In the genomic region with DNA sequence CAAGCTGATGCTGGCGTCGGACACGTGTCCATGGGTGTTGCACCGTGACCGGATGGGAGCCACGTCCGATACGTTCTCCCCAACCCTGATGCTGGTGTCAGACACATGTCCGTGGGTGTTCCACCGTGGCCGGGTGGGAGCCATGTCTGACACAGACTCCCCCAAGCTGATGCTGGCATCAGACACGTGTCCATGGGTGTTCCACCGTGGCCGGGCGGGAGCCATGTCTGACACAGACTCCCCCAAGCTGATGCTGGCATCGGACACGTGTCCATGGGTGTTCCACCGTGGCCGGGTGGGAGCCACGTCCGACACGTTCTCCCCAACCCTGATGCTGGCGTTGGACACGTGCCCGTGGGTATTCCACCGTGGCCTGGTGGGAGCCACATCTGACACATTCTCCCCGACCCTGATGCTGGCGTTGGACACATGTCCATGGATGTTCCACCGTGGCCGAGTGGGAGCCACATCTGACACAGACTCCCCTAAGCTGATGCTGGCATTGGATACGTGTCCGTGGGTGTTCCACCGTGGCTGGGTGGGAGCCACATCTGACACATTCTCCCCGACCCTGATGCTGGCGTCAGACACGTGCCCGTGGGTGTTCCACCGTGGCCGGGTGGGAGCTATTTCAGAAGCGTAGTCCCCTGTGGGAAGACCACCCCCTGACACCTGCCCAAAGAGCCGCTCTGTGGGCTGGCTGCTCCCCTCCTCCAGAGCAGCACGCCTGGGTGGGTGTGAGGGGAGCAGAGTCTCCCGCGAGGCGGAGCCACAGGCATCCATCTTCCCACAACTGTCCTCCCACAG, we compare ENCODE assay signal across 20 cellular contexts. TPM values are rescaled to one million over a fixed set of nuclear protein-coding genes. Genes with fewer than 3 reads are reported as not detected.
DNase-seq lines count a peak whose midpoint lies in the region; ATAC-seq, FAIRE-seq and TF ChIP-seq lines count a peak whose summit lies in the region.
"Had no signal": no experiment of that assay in that cellular context is flagged by ENCODE, and none has a peak within 500 bp of the region (broad histone marks: within the 10 kb centered on the region; RNA-seq: fewer than 3 reads in every experiment).

No MANE protein-coding gene starts in this region.

- ATAC-seq in left ventricle myocardium superior (no peak), heart left ventricle (no peak), GM12878 (no peak), lower lobe of right lung (no peak), HG03378 (IDR thresholded peaks at IDR 0.05; ENCODE audit: unreplicated experiment) (no peak), HG03342 (IDR thresholded peaks at IDR 0.05; ENCODE audit: unreplicated experiment) (no peak)
- ATAC-seq in activated CD4-positive, CD25-positive, alpha-beta regulatory T cell treated with anti-CD3 and anti-CD28 coated beads, Interleukin-2, amount 50 U/mL, for 24 hours, result no peak

- H3K27ac ChIP-seq in heart left ventricle (no peak overlapping the region), GM12878 (ENCODE audit: control insufficient read depth, insufficient read depth) (no peak overlapping the region), lower lobe of right lung (no peak overlapping the region)
- H3K27ac ChIP-seq: HL-60, PC-9 had no signal

- 94 to 96% (median 96%) methylated on average over 36 to 45 of the region's 45 CpGs for WGBS in heart left ventricle, 4 donors
- WGBS in GM12878 (ENCODE audit: insufficient coverage, insufficient replicate concordance, low lambda C conversion rate, missing lambda C conversion rate), result 99% methylated on average over 38 of the region's 45 CpGs

- TF ChIP-seq RAD21 in GM12878 (IDR thresholded peaks at IDR 0.05; ENCODE audit: insufficient read depth, low read depth, low read length), result no peak

- CTCF ChIA-PET in GM12878 (lab: Yijun Ruan, JAX), result no interaction called here

- TF ChIP-seq CTCF in heart left ventricle (IDR thresholded peaks at IDR 0.05) (no peak), GM12878 (IDR thresholded peaks at IDR 0.05 in 2 of 3, conservative IDR thresholded peaks at IDR 0.05 in 1 of 3; ENCODE audit: control insufficient read depth in 2 of 3, extremely low read depth in 1 of 3, insufficient read depth in 1 of 3, low read depth in 3 of 3, low read length in 3 of 3) (no peak), lower lobe of right lung (IDR thresholded peaks at IDR 0.05) (no peak)

- no peak for FAIRE-seq in GM12878 (lab: Jason Lieb, UNC)
- FAIRE-seq: GM19239, H54 had no signal

- H3K9me3 ChIP-seq in heart left ventricle, result no peaks in the 10 kb centered on the region
- H3K9me3 ChIP-seq in GM12878 (replicated peaks; ENCODE audit: control insufficient read depth, insufficient read depth, low read length), result no peaks in the 10 kb centered on the region
- H3K9me3 ChIP-seq in lower lobe of right lung, result no peaks in the 10 kb centered on the region

- SMC1A ChIA-PET in GM12878 (lab: Charles Lee; ENCODE audit: uncharacterized antibody, unreplicated experiment), result no interaction called here

- RAD21 ChIA-PET in GM12878 (lab: Charles Lee; ENCODE audit: unreplicated experiment), result interaction anchor here (0.6 to 0.8 kb wide), 2 partner anchors 12 to 120 kb away, joined by 3 read pairs; no protein-coding TSS in a partner anchor

- intact Hi-C loops in left ventricle myocardium superior (cut with micrococcal nuclease), result no loop called here
- intact Hi-C loops in heart left ventricle (cut with DNase I), result loop anchor here in 1 of 10 donors (10.0 kb wide), 1 partner anchor 244 kb away; no protein-coding TSS in a partner anchor
- intact Hi-C loops in GM12878 (cut with micrococcal nuclease; ENCODE audit: unreplicated experiment), result no loop called here
- intact Hi-C loops in lower lobe of right lung (cut with DNase I), result no loop called here

- no peak overlapping the region for H3K4me2 ChIP-seq in GM12878 (ENCODE audit: control insufficient read depth, insufficient read depth)
- H3K4me2 ChIP-seq: PC-9 had no signal

- no peaks in the 10 kb centered on the region for H3K79me2 ChIP-seq in GM12878 (ENCODE audit: control insufficient read depth, insufficient read depth, low read length)

- TF ChIP-seq EP300 in GM12878 (IDR thresholded peaks at IDR 0.05; ENCODE audit: borderline replicate concordance in 1 of 2, control insufficient read depth in 1 of 2, low read depth in 2 of 2, low read length in 2 of 2), result no peak

- peaks cover 0 to 10% (median 4%) of the 10 kb centered on the region in 12 donors for H3K4me1 ChIP-seq in heart left ventricle
- H3K4me1 ChIP-seq in GM12878 (ENCODE audit: control insufficient read depth, insufficient read depth, low read length), result no peaks in the 10 kb centered on the region
- H3K4me1 ChIP-seq in lower lobe of right lung, result peaks cover 6% of the 10 kb centered on the region

- DNase-seq in left ventricle myocardium superior (peak; percentile 30), heart left ventricle (no peak), GM12878 (ENCODE audit: low read depth, low spot score) (no peak), lower lobe of right lung (peak; percentile 39), NCI-H2029 treated with DMSO at 0.1 percent for 48 hours (lab: John Stamatoyannopoulos, UW) (no peak)
- DNase-seq: C1 segment of cervical spinal cord, GF-D8, MV-4-11, NCI-H1417, NCI-H2029, NCI-H2171 treated with DMSO at 0.1 percent for 48 hours, NCI-H510A, NCI-H774, PC-9 had no signal

- TF ChIP-seq POLR2A in heart left ventricle (IDR thresholded peaks at IDR 0.05) (no peak), GM12878 (IDR thresholded peaks at IDR 0.05; ENCODE audit: low read depth, low read length) (no peak; the same call in 1 of the 2 replicates)

- no peak overlapping the region for H2AFZ ChIP-seq in GM12878 (ENCODE audit: control insufficient read depth, low read depth, low read length)
- H2AFZ ChIP-seq: PC-9 had no signal

- in situ Hi-C loops in GM12878 (cut with MboI), result no loop called here

- H3K27me3 ChIP-seq in heart left ventricle, result no peaks in the 10 kb centered on the region
- H3K27me3 ChIP-seq in GM12878 (replicated peaks in 1 of 2; ENCODE audit: control insufficient read depth in 2 of 2, insufficient read depth in 2 of 2, low read length in 1 of 2), result no peaks in the 10 kb centered on the region
- no peaks in the 10 kb centered on the region for H3K27me3 ChIP-seq in lower lobe of right lung (ENCODE audit: low read depth)

- H3K4me3 ChIP-seq in heart left ventricle, result no peak overlapping the region
- no peak overlapping the region for H3K4me3 ChIP-seq in GM12878
- no peak overlapping the region for H3K4me3 ChIP-seq in lower lobe of right lung
- H3K4me3 ChIP-seq: PC-9 had no signal

- POLR2A ChIA-PET in GM12878 (lab: Charles Lee), result interaction anchor here (0.7 kb wide), 1 partner anchor 488 kb away, joined by 4 read pairs; no protein-coding TSS in a partner anchor

- H3K9ac ChIP-seq in GM12878 (ENCODE audit: control insufficient read depth, insufficient read depth, low read length), result no peak overlapping the region

- TSS peak; percentile 54 for BruUV-seq in GM12878 (replicated peaks; lab: Mats Ljungman, UMichigan)

- no peaks in the 10 kb centered on the region for H4K20me1 ChIP-seq in GM12878 (ENCODE audit: control insufficient read depth, insufficient read depth)

- H3K36me3 ChIP-seq in heart left ventricle (peaks cover 5 to 97% (median 86%) of the 10 kb centered on the region in 9 donors), GM12878 (ENCODE audit: control insufficient read depth in 2 of 2, insufficient read depth in 2 of 2, low read length in 1 of 2) (peaks cover 16 to 65% of the 10 kb centered on the region in 2 experiments; a peak in 3 of 4 replicates), lower lobe of right lung (peaks cover 93% of the 10 kb centered on the region)

RNA-seq across cellular contexts. Expression of a gene that starts 20.0 kb away (rescaled TPM):
- total RNA-seq in left ventricle myocardium superior (14.5 TPM), heart left ventricle (10 to 100 TPM; 10.4 to 23.8 (median 12.8) TPM), GM12878 (2014; rRNA removed) (19.8 and 23.3 TPM in 2 replicates), GM12878 (2014; rRNA removed; fragmentation: Illumina TruSeq; extraction: Trizol) (4.1 and 4.3 TPM in 2 replicates), GM12878 (2021) (18.1 and 21.7 TPM in 2 replicates), lower lobe of right lung (18.7 TPM)
- polyA plus RNA-seq in heart left ventricle (10 to 100 TPM; 16.0 to 20.4 TPM), GM12878 (2011; rRNA removed) (3.2 and 7.6 TPM in 2 replicates), GM12878 (2014; fragmentation: Illumina TruSeq; extraction: Trizol) (0.16 and 2.4 TPM in 2 replicates), GM12878 (2014; fragmentation: Nextera tagmentation; extraction: Ambion mirVana) (1 to 10 TPM in 1 of 2 experiments, under 1 TPM in 1; 0.42 to 1.4 TPM), GM12878 (2014; rRNA removed) (20.3 and 28.2 TPM in 2 replicates), GM12878 (2016; fragmentation: Nextera tagmentation; extraction: Ambion mirVana) (1 to 10 TPM; 2.1 to 2.3 TPM)
- 8.6 and 12.9 TPM in 2 replicates for total RNA-seq in GM12878 (2013; cell fraction: nucleolus; rRNA removed)
- polyA plus RNA-seq in GM12878 (2011; ENCODE audit: low read depth), result 4.5 TPM
- polyA plus RNA-seq in GM12878 (2011; cell fraction: cytosol; rRNA removed), result 13.6 and 22.1 TPM in 2 replicates
- polyA plus RNA-seq in GM12878 (2011; cell fraction: nucleus; rRNA removed), result 54.5 and 73.7 TPM in 2 replicates
- polyA plus RNA-seq in GM12878 (2012), result 15.2 and 16.0 TPM in 2 replicates
- 5.2 and 11.2 TPM in 2 replicates for polyA minus RNA-seq in GM12878 (2011; rRNA and poly(A)+ RNA removed)
- 3.5 and 3.7 TPM in 2 replicates for polyA minus RNA-seq in GM12878 (2011; cell fraction: cytosol; rRNA and poly(A)+ RNA removed)
- polyA minus RNA-seq in GM12878 (2011; cell fraction: nucleus; rRNA and poly(A)+ RNA removed), result 5.3 and 7.7 TPM in 2 replicates

RNA-seq across cellular contexts. Expression of a gene that starts 24.0 kb away (rescaled TPM):
- total RNA-seq in left ventricle myocardium superior, result 18.4 TPM
- total RNA-seq in heart left ventricle, result 10 to 100 TPM; 14.1 to 28.8 (median 18.1) TPM
- 10 to 100 TPM; 11.6 to 17.7 TPM for polyA plus RNA-seq in heart left ventricle
- 117 and 138 TPM in 2 replicates for total RNA-seq in GM12878 (2013; cell fraction: nucleolus; rRNA removed)
- 29.8 and 31.1 TPM in 2 replicates for total RNA-seq in GM12878 (2014; rRNA removed)
- 9.7 and 10.4 TPM in 2 replicates for total RNA-seq in GM12878 (2014; rRNA removed; fragmentation: Illumina TruSeq; extraction: Trizol)
- 33.3 and 41.4 TPM in 2 replicates for total RNA-seq in GM12878 (2021)
- polyA plus RNA-seq in GM12878 (2011; ENCODE audit: low read depth), result 14.9 TPM
- 7.7 and 16.1 TPM in 2 replicates for polyA plus RNA-seq in GM12878 (2011; rRNA removed)
- 16.2 and 26.4 TPM in 2 replicates for polyA plus RNA-seq in GM12878 (2011; cell fraction: cytosol; rRNA removed)
- 370 and 394 TPM in 2 replicates for polyA plus RNA-seq in GM12878 (2011; cell fraction: nucleus; rRNA removed)
- polyA plus RNA-seq in GM12878 (2012), result 31.4 and 32.3 TPM in 2 replicates
- 5.7 and 9.6 TPM in 2 replicates for polyA plus RNA-seq in GM12878 (2014; fragmentation: Illumina TruSeq; extraction: Trizol)
- polyA plus RNA-seq in GM12878 (2014; fragmentation: Nextera tagmentation; extraction: Ambion mirVana), result 1 to 10 TPM in 1 of 2 experiments, under 1 TPM in 1; 0.74 to 2.0 TPM
- polyA plus RNA-seq in GM12878 (2014; rRNA removed), result 35.5 and 42.2 TPM in 2 replicates
- 10 to 100 TPM; 22.8 to 23.0 TPM for polyA plus RNA-seq in GM12878 (2016; fragmentation: Nextera tagmentation; extraction: Ambion mirVana)
- polyA minus RNA-seq in GM12878 (2011; rRNA and poly(A)+ RNA removed), result 13.4 and 15.0 TPM in 2 replicates
- 10.2 and 10.4 TPM in 2 replicates for polyA minus RNA-seq in GM12878 (2011; cell fraction: cytosol; rRNA and poly(A)+ RNA removed)
- polyA minus RNA-seq in GM12878 (2011; cell fraction: nucleus; rRNA and poly(A)+ RNA removed), result 32.4 and 44.1 TPM in 2 replicates
- 48.5 TPM for total RNA-seq in lower lobe of right lung

RNA-seq across cellular contexts. Expression of a gene that starts 30.3 kb away (rescaled TPM):
- total RNA-seq in left ventricle myocardium superior (12.7 TPM), heart left ventricle (10 to 100 TPM in 6 of 9 donors, 1 to 10 TPM in 3; 6.8 to 22.4 (median 10.9) TPM), GM12878 (2014; rRNA removed) (13.8 and 20.5 TPM in 2 replicates), GM12878 (2014; rRNA removed; fragmentation: Illumina TruSeq; extraction: Trizol) (3.9 and 5.1 TPM in 2 replicates), GM12878 (2021) (42.4 and 48.6 TPM in 2 replicates), lower lobe of right lung (47.9 TPM)
- polyA plus RNA-seq in heart left ventricle (1 to 10 TPM; 6.2 to 10.0 TPM), GM12878 (2011; rRNA removed) (4.4 and 7.9 TPM in 2 replicates), GM12878 (2014; fragmentation: Illumina TruSeq; extraction: Trizol) (1.2 and 4.3 TPM in 2 replicates), GM12878 (2014; fragmentation: Nextera tagmentation; extraction: Ambion mirVana) (under 1 TPM; 0.26 to 0.51 TPM), GM12878 (2014; rRNA removed) (42.3 and 51.7 TPM in 2 replicates), GM12878 (2016; fragmentation: Nextera tagmentation; extraction: Ambion mirVana) (1 to 10 TPM; 4.5 to 5.0 TPM)
- 111 and 138 TPM in 2 replicates for total RNA-seq in GM12878 (2013; cell fraction: nucleolus; rRNA removed)
- 19.5 TPM for polyA plus RNA-seq in GM12878 (2011; ENCODE audit: low read depth)
- 6.1 and 11.1 TPM in 2 replicates for polyA plus RNA-seq in GM12878 (2011; cell fraction: cytosol; rRNA removed)
- 298 and 323 TPM in 2 replicates for polyA plus RNA-seq in GM12878 (2011; cell fraction: nucleus; rRNA removed)
- polyA plus RNA-seq in GM12878 (2012), result 62.3 and 69.8 TPM in 2 replicates
- 9.3 and 15.4 TPM in 2 replicates for polyA minus RNA-seq in GM12878 (2011; rRNA and poly(A)+ RNA removed)
- polyA minus RNA-seq in GM12878 (2011; cell fraction: cytosol; rRNA and poly(A)+ RNA removed), result 11.4 and 11.5 TPM in 2 replicates
- polyA minus RNA-seq in GM12878 (2011; cell fraction: nucleus; rRNA and poly(A)+ RNA removed), result 51.5 and 73.5 TPM in 2 replicates

RNA-seq across cellular contexts. Expression of a gene that starts 35.1 kb away (rescaled TPM):
- total RNA-seq in left ventricle myocardium superior, result 23.8 TPM
- 10 to 100 TPM; 14.3 to 28.1 (median 17.5) TPM for total RNA-seq in heart left ventricle
- 10 to 100 TPM; 25.8 to 32.9 TPM for polyA plus RNA-seq in heart left ventricle
- 46.9 and 56.0 TPM in 2 replicates for total RNA-seq in GM12878 (2013; cell fraction: nucleolus; rRNA removed)
- total RNA-seq in GM12878 (2014; rRNA removed), result 60.8 and 83.1 TPM in 2 replicates
- total RNA-seq in GM12878 (2014; rRNA removed; fragmentation: Illumina TruSeq; extraction: Trizol), result 15.6 and 18.4 TPM in 2 replicates
- 111 and 116 TPM in 2 replicates for total RNA-seq in GM12878 (2021)
- polyA plus RNA-seq in GM12878 (2011; ENCODE audit: low read depth), result 24.6 TPM
- 15.5 and 33.0 TPM in 2 replicates for polyA plus RNA-seq in GM12878 (2011; rRNA removed)
- polyA plus RNA-seq in GM12878 (2011; cell fraction: cytosol; rRNA removed), result 51.3 and 72.8 TPM in 2 replicates
- 268 and 321 TPM in 2 replicates for polyA plus RNA-seq in GM12878 (2011; cell fraction: nucleus; rRNA removed)
- 77.8 and 82.8 TPM in 2 replicates for polyA plus RNA-seq in GM12878 (2012)
- polyA plus RNA-seq in GM12878 (2014; fragmentation: Illumina TruSeq; extraction: Trizol), result 0.93 and 9.0 TPM in 2 replicates
- 1 to 10 TPM in 1 of 2 experiments, under 1 TPM in 1; 0.43 to 2.2 TPM for polyA plus RNA-seq in GM12878 (2014; fragmentation: Nextera tagmentation; extraction: Ambion mirVana)
- 106 and 125 TPM in 2 replicates for polyA plus RNA-seq in GM12878 (2014; rRNA removed)
- polyA plus RNA-seq in GM12878 (2016; fragmentation: Nextera tagmentation; extraction: Ambion mirVana), result 100 to 1,000 TPM in 1 of 2 experiments, 10 to 100 TPM in 1; 93.4 to 109 TPM
- 19.8 and 41.7 TPM in 2 replicates for polyA minus RNA-seq in GM12878 (2011; rRNA and poly(A)+ RNA removed)
- polyA minus RNA-seq in GM12878 (2011; cell fraction: cytosol; rRNA and poly(A)+ RNA removed), result 20.7 and 20.9 TPM in 2 replicates
- polyA minus RNA-seq in GM12878 (2011; cell fraction: nucleus; rRNA and poly(A)+ RNA removed), result 23.6 and 31.1 TPM in 2 replicates
- total RNA-seq in lower lobe of right lung, result 43.7 TPM

RNA-seq across cellular contexts. Expression of a gene that starts 40.7 kb away (rescaled TPM):
- total RNA-seq in left ventricle myocardium superior (15.8 TPM), heart left ventricle (10 to 100 TPM; 12.2 to 18.0 (median 15.5) TPM), GM12878 (2014; rRNA removed) (22.8 and 23.0 TPM in 2 replicates), GM12878 (2014; rRNA removed; fragmentation: Illumina TruSeq; extraction: Trizol) (14.5 and 16.5 TPM in 2 replicates), GM12878 (2021) (34.0 and 38.9 TPM in 2 replicates), lower lobe of right lung (11.9 TPM)
- polyA plus RNA-seq in heart left ventricle (10 to 100 TPM; 11.6 to 17.9 TPM), GM12878 (2011; rRNA removed) (7.5 and 16.1 TPM in 2 replicates), GM12878 (2014; fragmentation: Illumina TruSeq; extraction: Trizol) (3.6 and 16.1 TPM in 2 replicates), GM12878 (2014; fragmentation: Nextera tagmentation; extraction: Ambion mirVana) (1 to 10 TPM; 1.1 to 3.8 TPM), GM12878 (2014; rRNA removed) (32.0 and 33.2 TPM in 2 replicates), GM12878 (2016; fragmentation: Nextera tagmentation; extraction: Ambion mirVana) (10 to 100 TPM in 1 of 2 experiments, 1 to 10 TPM in 1; 9.5 to 17.1 TPM)
- total RNA-seq in GM12878 (2013; cell fraction: nucleolus; rRNA removed), result 54.9 and 65.7 TPM in 2 replicates
- 6.8 TPM for polyA plus RNA-seq in GM12878 (2011; ENCODE audit: low read depth)
- 22.6 and 27.5 TPM in 2 replicates for polyA plus RNA-seq in GM12878 (2011; cell fraction: cytosol; rRNA removed)
- polyA plus RNA-seq in GM12878 (2011; cell fraction: nucleus; rRNA removed), result 130 and 145 TPM in 2 replicates
- polyA plus RNA-seq in GM12878 (2012), result 15.0 and 21.3 TPM in 2 replicates
- 12.6 and 18.3 TPM in 2 replicates for polyA minus RNA-seq in GM12878 (2011; rRNA and poly(A)+ RNA removed)
- polyA minus RNA-seq in GM12878 (2011; cell fraction: cytosol; rRNA and poly(A)+ RNA removed), result 7.8 and 10.4 TPM in 2 replicates
- 25.1 and 35.3 TPM in 2 replicates for polyA minus RNA-seq in GM12878 (2011; cell fraction: nucleus; rRNA and poly(A)+ RNA removed)

Comparison
In these comparisons a context has a peak if more than half of its experiments do, and no peak if none do; other contexts are left out.
1. DNase-seq: peak in left ventricle myocardium superior (single experiment) and lower lobe of right lung (single experiment); none in heart left ventricle (0 of 5), GM12878 (single experiment) and NCI-H2029 treated with DMSO at 0.1 percent for 48 hours (single experiment).